14 cellular contexts compared by ENCODE assay signal in genomic region chr18:67266246-67266570, GRCh38.
DNase-seq lines count a peak whose midpoint lies in the region; ATAC-seq, FAIRE-seq and TF ChIP-seq lines count a peak whose summit lies in the region.
"Had no signal": no experiment of that assay in that cellular context is flagged by ENCODE, and none has a peak within 500 bp of the region (broad histone marks: within the 10 kb centered on the region; RNA-seq: fewer than 3 reads in every experiment).

No MANE protein-coding gene starts in this region.

- H3K9ac ChIP-seq in endothelial cell of umbilical vein (replicated peaks; ENCODE audit: extremely low read depth, insufficient read depth, low read length) = peak overlapping the region; percentile 53

- intact Hi-C loops in CD8-positive, alpha-beta T cell (cut with DNase I, micrococcal nuclease) = no loop called here
- intact Hi-C loops in Panc1 (cut with micrococcal nuclease; ENCODE audit: unreplicated experiment) = no loop called here
- intact Hi-C loops in endothelial cell of umbilical vein (cut with micrococcal nuclease) = loop anchor here (1.0 kb wide), 1 partner anchor 34 kb away; no protein-coding TSS in a partner anchor
- intact Hi-C loops in pancreas (cut with DNase I) = no loop called here

- H3K27me3 Mint-ChIP-seq in CD8-positive, alpha-beta T cell (ENCODE audit: low read depth) = no peaks in the 10 kb centered on the region

- no peak overlapping the region for H3K27ac ChIP-seq in CD8-positive, alpha-beta T cell (ENCODE audit: low read depth, low read length)
- H3K27ac ChIP-seq in Panc1 (ENCODE audit: low read length) (peak overlapping the region; percentile 77), endothelial cell of umbilical vein (ENCODE audit: insufficient read depth, low read depth, low read length) (peak overlapping the region; percentile 91), osteoblast (ENCODE audit: low read depth, low read length) (peak overlapping the region; percentile 97), pancreas (no peak overlapping the region), substantia nigra (ENCODE audit: low read depth, low read length, poor library complexity, severe bottlenecking) (no peak overlapping the region)
- H3K27ac ChIP-seq: spleen had no signal

- H4K20me1 ChIP-seq in endothelial cell of umbilical vein (replicated peaks; ENCODE audit: control insufficient read depth, extremely low read depth, insufficient read depth, low read length) (no peaks in the 10 kb centered on the region), osteoblast (ENCODE audit: insufficient read depth, low read length) (no peaks in the 10 kb centered on the region)

- BruUV-seq in Panc1 (replicated peaks; lab: Mats Ljungman, UMichigan) = no TSS peak
- TSS peak; percentile 36 for BruUV-seq in endothelial cell of umbilical vein (replicated peaks; lab: Mats Ljungman, UMichigan)

- H3K9me3 ChIP-seq in CD8-positive, alpha-beta T cell (ENCODE audit: low read length) = no peaks in the 10 kb centered on the region
- H3K9me3 ChIP-seq in Panc1 (ENCODE audit: control insufficient read depth, insufficient read depth, low read depth, low read length) (no peaks in the 10 kb centered on the region), endothelial cell of umbilical vein (replicated peaks; ENCODE audit: control insufficient read depth, insufficient read depth, low read length) (no peaks in the 10 kb centered on the region), osteoblast (ENCODE audit: low read depth, low read length) (no peaks in the 10 kb centered on the region), pancreas (no peaks in the 10 kb centered on the region)
- H3K9me3 ChIP-seq: spleen had no signal

- no peak for DNase-seq in CD8-positive, alpha-beta T cell
- peak; percentile 42 for DNase-seq in Panc1 (ENCODE audit: low read depth, low spot score)
- no peak for DNase-seq in endothelial cell of umbilical vein (ENCODE audit: low read depth, low spot score)
- DNase-seq in osteoblast (ENCODE audit: insufficient read length, low spot score, missing footprints) = no peak
- no peak for DNase-seq in pancreas
- no peak for DNase-seq in NCI-H345 (lab: John Stamatoyannopoulos, UW)
- no peak for DNase-seq in substantia nigra (lab: John Stamatoyannopoulos, UW)
- DNase-seq: activated CD4-positive, alpha-beta T cell treated with anti-CD3 and anti-CD28 coated beads for 36 hours; activated gamma-delta T cell; aorta; NCI-H1694; spleen had no signal

- no peak for ATAC-seq in CD8-positive, alpha-beta T cell
- peak; percentile 80 for ATAC-seq in Panc1
- ATAC-seq in pancreas = no peak

- TF ChIP-seq POLR2A in endothelial cell of umbilical vein (IDR thresholded peaks at IDR 0.05; ENCODE audit: low read depth, low read length) = no peak

- H3K4me3 ChIP-seq in CD8-positive, alpha-beta T cell (ENCODE audit: low read depth, low read length) = no peak overlapping the region
- H3K4me3 ChIP-seq in Panc1 (ENCODE audit: low read depth in 2 of 2, low read length in 2 of 2) (no peak overlapping the region), endothelial cell of umbilical vein (replicated peaks in 1 of 3; ENCODE audit: insufficient read depth in 1 of 3, low read depth in 1 of 3, low read length in 3 of 3) (peak overlapping the region in 1 of 3 experiments; percentile 35), osteoblast (ENCODE audit: insufficient read depth, low read length) (peak overlapping the region; percentile 14), pancreas (no peak overlapping the region)
- H3K4me3 ChIP-seq: spleen had no signal

- POLR2A ChIA-PET in CD8-positive, alpha-beta T cell (lab: Charles Lee) = no interaction called here
- POLR2A ChIA-PET in Panc1 (lab: Charles Lee) = no interaction called here
- POLR2A ChIA-PET in endothelial cell of umbilical vein (lab: Charles Lee) = no interaction called here

- H3K4me1 ChIP-seq in CD8-positive, alpha-beta T cell (ENCODE audit: insufficient read depth, low read length) = peaks cover 29% of the 10 kb centered on the region
- H3K4me1 ChIP-seq in Panc1 (ENCODE audit: control insufficient read depth, insufficient read depth, low read length) (no peaks in the 10 kb centered on the region; the same call in 1 of the 2 replicates), endothelial cell of umbilical vein (ENCODE audit: control insufficient read depth, extremely low read depth, insufficient read depth, low read length) (peaks cover 30% of the 10 kb centered on the region), osteoblast (ENCODE audit: insufficient read depth, low read length) (peaks cover 31% of the 10 kb centered on the region), pancreas (no peaks in the 10 kb centered on the region)

- H3K79me2 ChIP-seq in endothelial cell of umbilical vein (ENCODE audit: control insufficient read depth, insufficient read depth, low read length) (no peaks in the 10 kb centered on the region), osteoblast (ENCODE audit: insufficient read depth, low read length) (no peaks in the 10 kb centered on the region)

- no peak overlapping the region for H3K27ac Mint-ChIP-seq in CD8-positive, alpha-beta T cell
- H3K27ac Mint-ChIP-seq: activated CD4-positive, alpha-beta T cell treated with anti-CD3 and anti-CD28 coated beads for 36 hours had no signal

- no peak overlapping the region for H2AFZ ChIP-seq in endothelial cell of umbilical vein (ENCODE audit: low read depth, low read length)
- H2AFZ ChIP-seq in osteoblast (ENCODE audit: low read length) = no peak overlapping the region

- 66 to 75% methylated on average over 2 of the region's 2 CpGs for WGBS in pancreas, 2 donors

- H3K4me3 Mint-ChIP-seq in CD8-positive, alpha-beta T cell = peak overlapping the region; percentile 44
- H3K4me3 Mint-ChIP-seq: activated CD4-positive, alpha-beta T cell treated with anti-CD3 and anti-CD28 coated beads for 36 hours had no signal

- CTCF ChIA-PET in CD8-positive, alpha-beta T cell (lab: Charles Lee) = no interaction called here
- CTCF ChIA-PET in Panc1 (lab: Charles Lee) = no interaction called here
- CTCF ChIA-PET in endothelial cell of umbilical vein (lab: Charles Lee) = interaction anchor here (1.3 to 2.2 kb wide), 4 partner anchors 9 to 1394 kb away, joined by 3 to 9 read pairs (median 6); no protein-coding TSS in a partner anchor

- dilution Hi-C loops in endothelial cell of umbilical vein (cut with MboI; ENCODE audit: extremely low pct_ligation_motif_present, low sequenced_read_pairs) = no loop called here

- no peak for TF ChIP-seq CTCF in CD8-positive, alpha-beta T cell (IDR thresholded peaks at IDR 0.05)
- no peak for TF ChIP-seq CTCF in Panc1 (IDR thresholded peaks at IDR 0.05)
- TF ChIP-seq CTCF in endothelial cell of umbilical vein (IDR thresholded peaks at IDR 0.05; ENCODE audit: extremely low read depth in 1 of 2, insufficient read depth in 1 of 2, low read depth in 1 of 2, low read length in 2 of 2) = no peak
- TF ChIP-seq CTCF in osteoblast (IDR thresholded peaks at IDR 0.05; ENCODE audit: extremely low read depth, low read depth, low read length) = no peak
- no peak for TF ChIP-seq CTCF in pancreas (IDR thresholded peaks at IDR 0.05)

- peak overlapping the region; percentile 95 for H3K4me2 ChIP-seq in endothelial cell of umbilical vein (ENCODE audit: insufficient read depth, low read length)
- peak overlapping the region; percentile 60 for H3K4me2 ChIP-seq in osteoblast (ENCODE audit: insufficient read depth, low read length)

- no peaks in the 10 kb centered on the region for H3K36me3 Mint-ChIP-seq in CD8-positive, alpha-beta T cell

- no peaks in the 10 kb centered on the region for H3K36me3 ChIP-seq in CD8-positive, alpha-beta T cell (ENCODE audit: insufficient read depth, low read length)
- H3K36me3 ChIP-seq in Panc1 (ENCODE audit: control insufficient read depth, insufficient read depth, low read length) (no peaks in the 10 kb centered on the region), endothelial cell of umbilical vein (ENCODE audit: control insufficient read depth in 2 of 2, extremely low read depth in 1 of 2, insufficient read depth in 2 of 2, low read length in 2 of 2) (no peaks in the 10 kb centered on the region), osteoblast (ENCODE audit: insufficient read depth, low read length) (no peaks in the 10 kb centered on the region), pancreas (no peaks in the 10 kb centered on the region)
- H3K36me3 ChIP-seq: spleen had no signal

- no peak for FAIRE-seq in endothelial cell of umbilical vein (lab: Jason Lieb, UNC)
- FAIRE-seq in pancreas (lab: Jason Lieb, UNC) = no peak
- FAIRE-seq: colon, endometrium had no signal

- in situ Hi-C loops in Panc1 (cut with HindIII; ENCODE audit: low pct_unique_long_range_greater_than_20kb, low sequenced_read_pairs) = no loop called here

- peaks cover 39% of the 10 kb centered on the region for H3K4me1 Mint-ChIP-seq in CD8-positive, alpha-beta T cell (ENCODE audit: low read depth)

- H3K27me3 ChIP-seq in CD8-positive, alpha-beta T cell (ENCODE audit: insufficient read depth, low read length) = no peaks in the 10 kb centered on the region
- H3K27me3 ChIP-seq in Panc1 (ENCODE audit: control insufficient read depth, insufficient read depth, low read length) (no peaks in the 10 kb centered on the region), endothelial cell of umbilical vein (ENCODE audit: control insufficient read depth in 2 of 2, insufficient read depth in 2 of 2, low read length in 2 of 2) (no peaks in the 10 kb centered on the region), osteoblast (ENCODE audit: insufficient read depth, low read length) (no peaks in the 10 kb centered on the region), pancreas (no peaks in the 10 kb centered on the region)
- H3K27me3 ChIP-seq: spleen had no signal

- no peaks in the 10 kb centered on the region for H3K9me3 Mint-ChIP-seq in CD8-positive, alpha-beta T cell

- no peaks in the 10 kb centered on the region for H3K9me1 ChIP-seq in endothelial cell of umbilical vein (replicated peaks; ENCODE audit: control insufficient read depth, extremely low read depth, insufficient read depth, low read length)

TF ChIP-seq in endothelial cell of umbilical vein, 7 proteins besides CTCF, POLR2A, EP300 and RAD21:
- TF ChIP-seq MYC (IDR thresholded peaks at IDR 0.05; ENCODE audit: low read depth, low read length) = no peak
- TF ChIP-seq POLR2AphosphoS5 (IDR thresholded peaks at IDR 0.05; ENCODE audit: insufficient read depth, low read depth, low read length) = no peak
- TF ChIP-seq GATA2 (IDR thresholded peaks at IDR 0.05; ENCODE audit: insufficient read depth, insufficient read length, low read depth, low read length) = no peak
- no peak for TF ChIP-seq MAX (IDR thresholded peaks at IDR 0.05; ENCODE audit: insufficient read depth, insufficient read length)
- TF ChIP-seq EZH2 (IDR thresholded peaks at IDR 0.05; ENCODE audit: borderline replicate concordance, low read depth, low read length, severe bottlenecking) = no peak
TF ChIP-seq in endothelial cell of umbilical vein: peak in this region for 0.

Comparison
In these comparisons a context has a peak if more than half of its experiments do, and no peak if none do; other contexts are left out.
1. H3K27ac ChIP-seq: peak in Panc1 (single experiment), endothelial cell of umbilical vein (single experiment) and osteoblast (single experiment); none in CD8-positive, alpha-beta T cell (single experiment), pancreas (0 of 4) and substantia nigra (single experiment).